ENCODE assay signal across 11 cellular contexts in genomic region chr3:115975353-115975752, GRCh38.
DNase-seq lines count a peak whose midpoint lies in the region; ATAC-seq and TF ChIP-seq lines count a peak whose summit lies in the region.
"Had no signal": no experiment of that assay in that cellular context is flagged by ENCODE, and none has a peak within 500 bp of the region (broad histone marks: within the 10 kb centered on the region; RNA-seq: fewer than 3 reads in every experiment).

No MANE protein-coding gene starts in this region.

- H3K9me3 Mint-ChIP-seq in activated CD4-positive, alpha-beta memory T cell treated with anti-CD3 and anti-CD28 coated beads, Interleukin-2, amount 10 ng/mL, durations not matched to agents 7 days and 5 days, result peaks cover 5% of the 10 kb centered on the region

- no peaks in the 10 kb centered on the region for H3K36me3 Mint-ChIP-seq in activated CD4-positive, alpha-beta memory T cell treated with anti-CD3 and anti-CD28 coated beads, Interleukin-2, amount 10 ng/mL, durations not matched to agents 7 days and 5 days (ENCODE audit: low read depth)
- H3K36me3 Mint-ChIP-seq: naive B cell had no signal

- TF ChIP-seq CTCF in fibroblast of mammary gland (conservative IDR thresholded peaks at IDR 0.05; ENCODE audit: control insufficient read depth, insufficient read depth, low read depth, low read length) (no peak), dorsolateral prefrontal cortex (IDR thresholded peaks at IDR 0.05 in 54 of 56, conservative IDR thresholded peaks at IDR 0.05 in 2 of 56; ENCODE audit: low read depth in 1 of 56, partially characterized antibody in 56 of 56) (no peak)

- no peak overlapping the region for H3K27ac ChIP-seq in dorsolateral prefrontal cortex

- intact Hi-C loops in dorsolateral prefrontal cortex (cut with DNase I), result no loop called here

- no peaks in the 10 kb centered on the region for H3K4me1 Mint-ChIP-seq in activated CD4-positive, alpha-beta memory T cell treated with anti-CD3 and anti-CD28 coated beads, Interleukin-2, amount 10 ng/mL, durations not matched to agents 7 days and 5 days
- H3K4me1 Mint-ChIP-seq: naive B cell had no signal

- CTCF ChIA-PET in activated CD4-positive, alpha-beta memory T cell treated with anti-CD3 and anti-CD28 coated beads, Interleukin-2, amount 10 ng/mL, durations not matched to agents 7 days and 5 days (lab: Charles Lee), result no interaction called here

- H3K4me3 ChIP-seq in fibroblast of mammary gland (ENCODE audit: control insufficient read depth, low read depth, low read length), result no peak overlapping the region
- H3K4me3 ChIP-seq in dorsolateral prefrontal cortex, result no peak overlapping the region

- POLR2A ChIA-PET in activated CD4-positive, alpha-beta memory T cell treated with anti-CD3 and anti-CD28 coated beads, Interleukin-2, amount 10 ng/mL, durations not matched to agents 7 days and 5 days (lab: Charles Lee), result no interaction called here

- no peak overlapping the region for H3K4me3 Mint-ChIP-seq in activated CD4-positive, alpha-beta memory T cell treated with anti-CD3 and anti-CD28 coated beads, Interleukin-2, amount 10 ng/mL, durations not matched to agents 7 days and 5 days
- H3K4me3 Mint-ChIP-seq: effector memory CD8-positive, alpha-beta T cell; naive B cell had no signal

- H3K27me3 Mint-ChIP-seq in activated CD4-positive, alpha-beta memory T cell treated with anti-CD3 and anti-CD28 coated beads, Interleukin-2, amount 10 ng/mL, durations not matched to agents 7 days and 5 days, result no peaks in the 10 kb centered on the region
- H3K27me3 Mint-ChIP-seq: effector memory CD8-positive, alpha-beta T cell had no signal

- DNase-seq in COLO829 (ENCODE audit: low spot score), result peak; percentile 51
- DNase-seq in NCI-H2196 (lab: John Stamatoyannopoulos, UW; ENCODE audit: unreplicated experiment), result peak; percentile 58
- peak; percentile 75 for DNase-seq in fibroblast of mammary gland (ENCODE audit: low read depth)
- DNase-seq in dorsolateral prefrontal cortex, result no peak
- no peak for DNase-seq in activated CD4-positive, alpha-beta memory T cell treated with anti-CD3 and anti-CD28 coated beads, Interleukin-2, amount 10 ng/mL, durations not matched to agents 7 days and 5 days
- no peak for DNase-seq in retina
- no peak for DNase-seq in NCI-H2029 treated with DMSO at 0.1 percent for 48 hours (lab: John Stamatoyannopoulos, UW)
- DNase-seq: effector memory CD8-positive, alpha-beta T cell; naive B cell; NCI-H2029 had no signal

- H3K27ac Mint-ChIP-seq in activated CD4-positive, alpha-beta memory T cell treated with anti-CD3 and anti-CD28 coated beads, Interleukin-2, amount 10 ng/mL, durations not matched to agents 7 days and 5 days, result no peak overlapping the region
- H3K27ac Mint-ChIP-seq: effector memory CD8-positive, alpha-beta T cell; naive B cell had no signal

- peak; percentile 72 for ATAC-seq in GM21390 (IDR thresholded peaks at IDR 0.05; ENCODE audit: unreplicated experiment)
- ATAC-seq: effector memory CD8-positive, alpha-beta T cell had no signal

- H3K27me3 ChIP-seq in dorsolateral prefrontal cortex, result no peaks in the 10 kb centered on the region

Comparison
In these comparisons a context has a peak if more than half of its experiments do, and no peak if none do; other contexts are left out.
1. DNase-seq: peak in COLO829 (single experiment), NCI-H2196 (single experiment) and fibroblast of mammary gland (single experiment); none in dorsolateral prefrontal cortex (0 of 10), activated CD4-positive, alpha-beta memory T cell treated with anti-CD3 and anti-CD28 coated beads, Interleukin-2, amount 10 ng/mL, durations not matched to agents 7 days and 5 days (single experiment), retina (single experiment) and NCI-H2029 treated with DMSO at 0.1 percent for 48 hours (single experiment).